In the genomic region with DNA sequence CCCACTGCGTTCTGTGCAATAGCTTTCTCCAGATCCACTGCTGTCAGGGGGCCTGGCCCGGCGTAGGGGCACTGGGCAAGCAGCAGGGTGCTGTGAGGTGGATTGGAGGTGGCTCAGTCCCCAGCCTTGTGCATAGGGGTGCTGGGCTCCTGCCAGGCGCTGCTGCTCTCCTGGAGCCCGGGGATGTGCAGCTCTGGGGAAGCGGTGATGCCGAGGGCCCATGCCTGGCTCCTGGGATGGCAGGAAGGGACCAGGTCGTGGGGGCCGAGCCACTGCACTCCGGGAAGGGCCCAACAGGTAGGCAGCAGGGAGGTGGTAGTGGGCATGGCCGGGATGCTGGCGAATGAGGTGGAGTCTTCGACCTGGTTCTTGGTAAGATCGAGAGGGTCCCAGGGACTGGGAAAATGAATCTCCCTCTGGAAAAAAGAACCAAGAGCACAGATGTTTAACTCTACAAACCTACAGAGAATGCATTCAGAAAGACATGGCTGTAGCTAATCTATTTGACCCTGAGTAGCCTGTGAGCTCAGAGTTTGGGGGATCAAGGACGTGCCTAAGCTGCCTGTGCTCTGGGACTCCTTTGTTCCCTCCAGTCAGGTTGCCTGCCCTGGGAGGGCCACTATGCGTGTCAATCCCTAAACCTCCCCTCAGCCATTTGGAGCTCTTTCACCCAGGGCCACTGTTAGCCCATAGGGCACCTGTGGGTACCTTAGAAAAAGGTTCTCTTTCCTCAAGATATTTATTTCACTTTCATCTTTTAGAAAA, we compare ENCODE assay signal across 2 cellular contexts.
TF ChIP-seq lines count a peak whose summit lies in the region.

No MANE protein-coding gene starts in this region.

TF ChIP-seq in GM23338, 12 proteins besides CTCF, POLR2A, EP300 and RAD21 (continues in another document):
- TF ChIP-seq POLR2AphosphoS5 (IDR thresholded peaks at IDR 0.05; ENCODE audit: low read depth) = no peak
- TF ChIP-seq EZH2phosphoT487 (IDR thresholded peaks at IDR 0.05; ENCODE audit: unreplicated experiment) = no peak
- no peak for TF ChIP-seq NANOG (IDR thresholded peaks at IDR 0.05; ENCODE audit: borderline replicate concordance)
- no peak for TF ChIP-seq ZNF331 (CRISPR knock-in tag; IDR thresholded peaks at IDR 0.05; ENCODE audit: low read depth)
- TF ChIP-seq REST (IDR thresholded peaks at IDR 0.05; ENCODE audit: unreplicated experiment) = no peak
- no peak for TF ChIP-seq ZNF114 (CRISPR knock-in tag; IDR thresholded peaks at IDR 0.05)
- TF ChIP-seq ZNF462 (CRISPR knock-in tag; IDR thresholded peaks at IDR 0.05) = no peak
- no peak for TF ChIP-seq EZH2 (IDR thresholded peaks at IDR 0.05; ENCODE audit: low read depth, unreplicated experiment)

TF ChIP-seq in WTC11, 78 proteins besides CTCF, POLR2A, EP300 and RAD21:
- TF ChIP-seq JUN (CRISPR knock-in tag; IDR thresholded peaks at IDR 0.05) (no peak), ZNF423 (CRISPR knock-in tag; IDR thresholded peaks at IDR 0.05) (no peak), NR2C2 (CRISPR knock-in tag; IDR thresholded peaks at IDR 0.05) (no peak), EMX1 (CRISPR knock-in tag; IDR thresholded peaks at IDR 0.05) (no peak), RORB (CRISPR knock-in tag; IDR thresholded peaks at IDR 0.05) (no peak), ZNF512 (CRISPR knock-in tag; IDR thresholded peaks at IDR 0.05; ENCODE audit: borderline replicate concordance) (no peak), ELF4 (CRISPR knock-in tag; IDR thresholded peaks at IDR 0.05; ENCODE audit: low read depth) (no peak), USF2 (CRISPR knock-in tag; IDR thresholded peaks at IDR 0.05) (no peak), GABPB1 (CRISPR knock-in tag; IDR thresholded peaks at IDR 0.05) (no peak), ZMAT4 (CRISPR knock-in tag; IDR thresholded peaks at IDR 0.05) (no peak), PRDM15 (CRISPR knock-in tag; IDR thresholded peaks at IDR 0.05) (no peak), SP1 (CRISPR knock-in tag; conservative IDR thresholded peaks at IDR 0.05) (no peak)
- TF ChIP-seq, protein P1, sequence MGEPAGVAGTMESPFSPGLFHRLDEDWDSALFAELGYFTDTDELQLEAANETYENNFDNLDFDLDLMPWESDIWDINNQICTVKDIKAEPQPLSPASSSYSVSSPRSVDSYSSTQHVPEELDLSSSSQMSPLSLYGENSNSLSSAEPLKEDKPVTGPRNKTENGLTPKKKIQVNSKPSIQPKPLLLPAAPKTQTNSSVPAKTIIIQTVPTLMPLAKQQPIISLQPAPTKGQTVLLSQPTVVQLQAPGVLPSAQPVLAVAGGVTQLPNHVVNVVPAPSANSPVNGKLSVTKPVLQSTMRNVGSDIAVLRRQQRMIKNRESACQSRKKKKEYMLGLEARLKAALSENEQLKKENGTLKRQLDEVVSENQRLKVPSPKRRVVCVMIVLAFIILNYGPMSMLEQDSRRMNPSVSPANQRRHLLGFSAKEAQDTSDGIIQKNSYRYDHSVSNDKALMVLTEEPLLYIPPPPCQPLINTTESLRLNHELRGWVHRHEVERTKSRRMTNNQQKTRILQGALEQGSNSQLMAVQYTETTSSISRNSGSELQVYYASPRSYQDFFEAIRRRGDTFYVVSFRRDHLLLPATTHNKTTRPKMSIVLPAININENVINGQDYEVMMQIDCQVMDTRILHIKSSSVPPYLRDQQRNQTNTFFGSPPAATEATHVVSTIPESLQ (CRISPR knock-in tag; IDR thresholded peaks at IDR 0.05) = no peak
- TF ChIP-seq, protein P2, sequence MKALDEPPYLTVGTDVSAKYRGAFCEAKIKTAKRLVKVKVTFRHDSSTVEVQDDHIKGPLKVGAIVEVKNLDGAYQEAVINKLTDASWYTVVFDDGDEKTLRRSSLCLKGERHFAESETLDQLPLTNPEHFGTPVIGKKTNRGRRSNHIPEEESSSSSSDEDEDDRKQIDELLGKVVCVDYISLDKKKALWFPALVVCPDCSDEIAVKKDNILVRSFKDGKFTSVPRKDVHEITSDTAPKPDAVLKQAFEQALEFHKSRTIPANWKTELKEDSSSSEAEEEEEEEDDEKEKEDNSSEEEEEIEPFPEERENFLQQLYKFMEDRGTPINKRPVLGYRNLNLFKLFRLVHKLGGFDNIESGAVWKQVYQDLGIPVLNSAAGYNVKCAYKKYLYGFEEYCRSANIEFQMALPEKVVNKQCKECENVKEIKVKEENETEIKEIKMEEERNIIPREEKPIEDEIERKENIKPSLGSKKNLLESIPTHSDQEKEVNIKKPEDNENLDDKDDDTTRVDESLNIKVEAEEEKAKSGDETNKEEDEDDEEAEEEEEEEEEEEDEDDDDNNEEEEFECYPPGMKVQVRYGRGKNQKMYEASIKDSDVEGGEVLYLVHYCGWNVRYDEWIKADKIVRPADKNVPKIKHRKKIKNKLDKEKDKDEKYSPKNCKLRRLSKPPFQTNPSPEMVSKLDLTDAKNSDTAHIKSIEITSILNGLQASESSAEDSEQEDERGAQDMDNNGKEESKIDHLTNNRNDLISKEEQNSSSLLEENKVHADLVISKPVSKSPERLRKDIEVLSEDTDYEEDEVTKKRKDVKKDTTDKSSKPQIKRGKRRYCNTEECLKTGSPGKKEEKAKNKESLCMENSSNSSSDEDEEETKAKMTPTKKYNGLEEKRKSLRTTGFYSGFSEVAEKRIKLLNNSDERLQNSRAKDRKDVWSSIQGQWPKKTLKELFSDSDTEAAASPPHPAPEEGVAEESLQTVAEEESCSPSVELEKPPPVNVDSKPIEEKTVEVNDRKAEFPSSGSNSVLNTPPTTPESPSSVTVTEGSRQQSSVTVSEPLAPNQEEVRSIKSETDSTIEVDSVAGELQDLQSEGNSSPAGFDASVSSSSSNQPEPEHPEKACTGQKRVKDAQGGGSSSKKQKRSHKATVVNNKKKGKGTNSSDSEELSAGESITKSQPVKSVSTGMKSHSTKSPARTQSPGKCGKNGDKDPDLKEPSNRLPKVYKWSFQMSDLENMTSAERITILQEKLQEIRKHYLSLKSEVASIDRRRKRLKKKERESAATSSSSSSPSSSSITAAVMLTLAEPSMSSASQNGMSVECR (CRISPR knock-in tag; IDR thresholded peaks at IDR 0.05; ENCODE audit: borderline replicate concordance) = no peak
- TF ChIP-seq, protein P3, sequence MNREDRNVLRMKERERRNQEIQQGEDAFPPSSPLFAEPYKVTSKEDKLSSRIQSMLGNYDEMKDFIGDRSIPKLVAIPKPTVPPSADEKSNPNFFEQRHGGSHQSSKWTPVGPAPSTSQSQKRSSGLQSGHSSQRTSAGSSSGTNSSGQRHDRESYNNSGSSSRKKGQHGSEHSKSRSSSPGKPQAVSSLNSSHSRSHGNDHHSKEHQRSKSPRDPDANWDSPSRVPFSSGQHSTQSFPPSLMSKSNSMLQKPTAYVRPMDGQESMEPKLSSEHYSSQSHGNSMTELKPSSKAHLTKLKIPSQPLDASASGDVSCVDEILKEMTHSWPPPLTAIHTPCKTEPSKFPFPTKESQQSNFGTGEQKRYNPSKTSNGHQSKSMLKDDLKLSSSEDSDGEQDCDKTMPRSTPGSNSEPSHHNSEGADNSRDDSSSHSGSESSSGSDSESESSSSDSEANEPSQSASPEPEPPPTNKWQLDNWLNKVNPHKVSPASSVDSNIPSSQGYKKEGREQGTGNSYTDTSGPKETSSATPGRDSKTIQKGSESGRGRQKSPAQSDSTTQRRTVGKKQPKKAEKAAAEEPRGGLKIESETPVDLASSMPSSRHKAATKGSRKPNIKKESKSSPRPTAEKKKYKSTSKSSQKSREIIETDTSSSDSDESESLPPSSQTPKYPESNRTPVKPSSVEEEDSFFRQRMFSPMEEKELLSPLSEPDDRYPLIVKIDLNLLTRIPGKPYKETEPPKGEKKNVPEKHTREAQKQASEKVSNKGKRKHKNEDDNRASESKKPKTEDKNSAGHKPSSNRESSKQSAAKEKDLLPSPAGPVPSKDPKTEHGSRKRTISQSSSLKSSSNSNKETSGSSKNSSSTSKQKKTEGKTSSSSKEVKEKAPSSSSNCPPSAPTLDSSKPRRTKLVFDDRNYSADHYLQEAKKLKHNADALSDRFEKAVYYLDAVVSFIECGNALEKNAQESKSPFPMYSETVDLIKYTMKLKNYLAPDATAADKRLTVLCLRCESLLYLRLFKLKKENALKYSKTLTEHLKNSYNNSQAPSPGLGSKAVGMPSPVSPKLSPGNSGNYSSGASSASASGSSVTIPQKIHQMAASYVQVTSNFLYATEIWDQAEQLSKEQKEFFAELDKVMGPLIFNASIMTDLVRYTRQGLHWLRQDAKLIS (CRISPR knock-in tag; IDR thresholded peaks at IDR 0.05; ENCODE audit: borderline replicate concordance) = no peak
- TF ChIP-seq, protein P4, sequence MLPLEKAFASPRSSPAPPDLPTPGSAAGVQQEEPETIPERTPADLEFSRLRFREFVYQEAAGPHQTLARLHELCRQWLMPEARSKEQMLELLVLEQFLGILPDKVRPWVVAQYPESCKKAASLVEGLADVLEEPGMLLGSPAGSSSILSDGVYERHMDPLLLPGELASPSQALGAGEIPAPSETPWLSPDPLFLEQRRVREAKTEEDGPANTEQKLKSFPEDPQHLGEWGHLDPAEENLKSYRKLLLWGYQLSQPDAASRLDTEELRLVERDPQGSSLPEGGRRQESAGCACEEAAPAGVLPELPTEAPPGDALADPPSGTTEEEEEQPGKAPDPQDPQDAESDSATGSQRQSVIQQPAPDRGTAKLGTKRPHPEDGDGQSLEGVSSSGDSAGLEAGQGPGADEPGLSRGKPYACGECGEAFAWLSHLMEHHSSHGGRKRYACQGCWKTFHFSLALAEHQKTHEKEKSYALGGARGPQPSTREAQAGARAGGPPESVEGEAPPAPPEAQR (CRISPR knock-in tag; IDR thresholded peaks at IDR 0.05) = no peak
